ENCODE assay signal across 15 cellular contexts in the genomic region with DNA sequence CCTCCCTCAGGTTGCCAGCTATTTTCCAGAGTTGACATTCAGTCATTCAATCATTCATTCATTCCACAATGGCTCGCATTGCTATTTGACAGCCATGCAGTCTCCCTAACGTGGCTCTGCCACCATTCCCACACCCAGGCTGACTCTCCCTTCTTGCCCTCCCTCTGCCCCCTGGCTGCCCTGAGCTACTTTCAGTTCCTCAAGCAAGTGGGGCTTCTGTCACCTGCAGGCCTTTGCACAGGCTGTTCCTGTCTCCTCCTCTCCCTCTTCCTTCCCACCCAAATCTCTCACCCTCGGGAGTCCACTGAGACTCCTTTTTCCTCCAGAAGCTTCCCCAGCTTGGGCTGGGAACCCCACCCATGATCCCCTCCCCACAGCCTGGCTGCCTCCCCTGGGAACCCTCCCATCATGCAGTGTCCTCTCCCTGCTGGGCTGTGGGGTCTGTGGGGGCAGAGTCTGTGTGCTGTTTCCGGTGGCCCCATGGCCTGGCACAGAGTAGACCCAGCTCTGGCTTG. TPM values are rescaled to one million over a fixed set of nuclear protein-coding genes. Genes with fewer than 3 reads are reported as not detected.
DNase-seq lines count a peak whose midpoint lies in the region; ATAC-seq, FAIRE-seq and TF ChIP-seq lines count a peak whose summit lies in the region.
"Had no signal": no experiment of that assay in that cellular context is flagged by ENCODE, and none has a peak within 500 bp of the region (broad histone marks: within the 10 kb centered on the region; RNA-seq: fewer than 3 reads in every experiment).

No MANE protein-coding gene starts in this region.

- no peak for TF ChIP-seq CTCF in Peyer's patch (IDR thresholded peaks at IDR 0.05)
- TF ChIP-seq CTCF in upper lobe of right lung (IDR thresholded peaks at IDR 0.05): no peak

- DNase-seq in GM19239 (ENCODE audit: insufficient read length, low spot score): peak; percentile 66
- peak in 2 of 3 donors; percentile 62 to 65 for DNase-seq in Peyer's patch
- DNase-seq in upper lobe of right lung: no peak
- no peak for DNase-seq in occipital lobe (lab: John Stamatoyannopoulos, UW)
- DNase-seq in left colon: no peak
- no peak for DNase-seq in MG63
- DNase-seq: activated CD4-positive, alpha-beta T cell treated with anti-CD3 and anti-CD28 coated beads, Interleukin-2, amount 50 U/mL, for 48 hours; GOT3; NCI-H345; stomach; T-helper 2 cell had no signal

- no peaks in the 10 kb centered on the region for H3K9me3 ChIP-seq in Peyer's patch
- H3K9me3 ChIP-seq in upper lobe of right lung: no peaks in the 10 kb centered on the region
- H3K9me3 ChIP-seq in MG63: no peaks in the 10 kb centered on the region
- H3K9me3 ChIP-seq: ascending aorta, stomach had no signal

- no peak overlapping the region for H3K4me3 ChIP-seq in Peyer's patch
- no peak overlapping the region for H3K4me3 ChIP-seq in upper lobe of right lung
- H3K4me3 ChIP-seq in MG63: no peak overlapping the region
- H3K4me3 ChIP-seq: ascending aorta, stomach had no signal

- H3K27ac ChIP-seq in Peyer's patch (peak overlapping the region in 1 of 4 donors; percentile 72), upper lobe of right lung (no peak overlapping the region)
- H3K27ac ChIP-seq: ascending aorta, stomach had no signal

- H3K4me1 ChIP-seq in Peyer's patch (peaks cover 0 to 13% (median 6%) of the 10 kb centered on the region in 4 donors), upper lobe of right lung (no peaks in the 10 kb centered on the region)

- FAIRE-seq in GM19239 (lab: Jason Lieb, UNC): peak; percentile 79
- FAIRE-seq: G401.6 had no signal

- ATAC-seq in HG03139 (IDR thresholded peaks at IDR 0.05; ENCODE audit: unreplicated experiment) (peak; percentile 45), upper lobe of right lung (peak; percentile 24), left colon (no peak)

- H3K27me3 ChIP-seq in Peyer's patch (peaks cover 0 to 16% of the 10 kb centered on the region in 2 donors), upper lobe of right lung (peaks cover 26% of the 10 kb centered on the region), MG63 (no peaks in the 10 kb centered on the region)

- intact Hi-C loops in upper lobe of right lung (cut with DNase I) (no loop called here), left colon (cut with DNase I, micrococcal nuclease) (no loop called here)

- H3K36me3 ChIP-seq in Peyer's patch (no peaks in the 10 kb centered on the region), upper lobe of right lung (no peaks in the 10 kb centered on the region), MG63 (no peaks in the 10 kb centered on the region)
- H3K36me3 ChIP-seq: ascending aorta, stomach had no signal

- no peak for TF ChIP-seq POLR2A in Peyer's patch (IDR thresholded peaks at IDR 0.05)

RNA-seq across cellular contexts. Expression of gene PACSIN1, which starts 2.6 kb away (rescaled TPM):
- total RNA-seq in Peyer's patch: 1 to 10 TPM in 1 of 4 donors, under 1 TPM in 2, not detected in 1; 0.28 to 9.9 (median 0.40) TPM
- not detected for total RNA-seq in upper lobe of right lung
- 2.8 TPM for total RNA-seq in occipital lobe
- under 1 TPM in 1 of 2 donors, not detected in 1; 0.34 TPM for total RNA-seq in left colon
- total RNA-seq in MG63 (2014; rRNA removed; shearing (Covaris generic); ENCODE audit: low replicate concordance): not detected in 2 replicates
- total RNA-seq: activated T-helper 2 cell treated with anti-CD3 and anti-CD28 coated beads, Interferon-gamma antibody, Interleukin-2, Interleukin-4, amounts not matched to agents 10 μg/mL and 5 μg/mL and 100 μg/mL, durations not matched to agents 14 hours and 24 hours and 36 hours; ascending aorta had no signal

RNA-seq across cellular contexts. Expression of gene RPS10, which starts 42.6 kb away (rescaled TPM):
- total RNA-seq in Peyer's patch: 1,000 to 10,000 TPM in 2 of 4 donors, 100 to 1,000 TPM in 2; 729 to 2,642 (median 1,002) TPM
- 875 TPM for total RNA-seq in upper lobe of right lung
- total RNA-seq in occipital lobe: 1,021 TPM
- 100 to 1,000 TPM; 904 to 935 TPM for total RNA-seq in left colon
- total RNA-seq in MG63 (2014; rRNA removed; shearing (Covaris generic); ENCODE audit: low replicate concordance): 2,114 and 2,633 TPM in 2 replicates

Comparison
In these comparisons a context has a peak if more than half of its experiments do, and no peak if none do; other contexts are left out.
1. DNase-seq: peak in GM19239 (single experiment) and Peyer's patch (2 of 3); none in upper lobe of right lung (single experiment), occipital lobe (single experiment), left colon (0 of 2) and MG63 (single experiment).